Comparison of ENCODE assay signal across 14 cellular contexts in genomic region chr17:67311551-67311950, GRCh38.
"Had no signal": no experiment of that assay in that cellular context is flagged by ENCODE, and none has a peak within 500 bp of the region (broad histone marks: within the 10 kb centered on the region; RNA-seq: fewer than 3 reads in every experiment).

No MANE protein-coding gene starts in this region.

- H3K4me3 Mint-ChIP-seq: activated CD4-positive, alpha-beta memory T cell treated with anti-CD3 and anti-CD28 coated beads for 36 hours; activated naive CD8-positive, alpha-beta T cell; nephron had no signal

- H3K36me3 ChIP-seq: esophagus squamous epithelium had no signal

- H3K9me3 ChIP-seq: esophagus squamous epithelium had no signal

- H3K4me1 ChIP-seq: esophagus squamous epithelium had no signal

- H3K4me1 Mint-ChIP-seq: nephron had no signal

- H3K4me3 ChIP-seq: esophagus squamous epithelium had no signal

- ATAC-seq: stimulated activated naive CD8-positive, alpha-beta T cell treated with anti-CD3 and anti-CD28 coated beads, Interleukin-15, Interleukin-2, amounts not matched to agents 100 U/mL and 50 U/mL, for 24 hours had no signal

- DNase-seq: activated CD4-positive, alpha-beta memory T cell treated with anti-CD3 and anti-CD28 coated beads for 36 hours; activated CD4-positive, CD25-positive, alpha-beta regulatory T cell treated with anti-CD3 and anti-CD28 coated beads, Interleukin-2, amount 50 U/mL, for 72 hours; activated gamma-delta T cell; activated T-cell treated with anti-CD3 and anti-CD28 coated beads, Interleukin-2, amount 50 U/mL, for 48 hours; esophagus squamous epithelium; foreskin fibroblast; glutamatergic neuron; mesendoderm; stimulated activated CD4-positive, alpha-beta T cell treated with anti-CD3 and anti-CD28 coated beads, Interleukin-4, amount 100 ng/mL, for 1 hour; stimulated activated CD8-positive, alpha-beta memory T cell treated with anti-CD3 and anti-CD28 coated beads, Interleukin-4, amount 100 ng/mL, for 48 hours; stimulated activated naive CD8-positive, alpha-beta T cell treated with anti-CD3 and anti-CD28 coated beads, Interleukin-15, Interleukin-2, amounts not matched to agents 100 U/mL and 50 U/mL, for 24 hours; T-helper 2 cell had no signal

- H3K36me3 Mint-ChIP-seq: activated CD4-positive, alpha-beta memory T cell treated with anti-CD3 and anti-CD28 coated beads for 36 hours; activated naive CD8-positive, alpha-beta T cell had no signal

- H3K27ac ChIP-seq: esophagus squamous epithelium had no signal

- H3K9me3 Mint-ChIP-seq: activated CD4-positive, alpha-beta memory T cell treated with anti-CD3 and anti-CD28 coated beads for 36 hours; nephron had no signal

- H3K27ac Mint-ChIP-seq: activated CD4-positive, alpha-beta memory T cell treated with anti-CD3 and anti-CD28 coated beads for 36 hours; activated naive CD8-positive, alpha-beta T cell; nephron had no signal

- H3K27me3 Mint-ChIP-seq: activated CD4-positive, alpha-beta memory T cell treated with anti-CD3 and anti-CD28 coated beads for 36 hours; activated naive CD8-positive, alpha-beta T cell had no signal
